ENCODE assay signal across 20 cellular contexts in the genomic region with DNA sequence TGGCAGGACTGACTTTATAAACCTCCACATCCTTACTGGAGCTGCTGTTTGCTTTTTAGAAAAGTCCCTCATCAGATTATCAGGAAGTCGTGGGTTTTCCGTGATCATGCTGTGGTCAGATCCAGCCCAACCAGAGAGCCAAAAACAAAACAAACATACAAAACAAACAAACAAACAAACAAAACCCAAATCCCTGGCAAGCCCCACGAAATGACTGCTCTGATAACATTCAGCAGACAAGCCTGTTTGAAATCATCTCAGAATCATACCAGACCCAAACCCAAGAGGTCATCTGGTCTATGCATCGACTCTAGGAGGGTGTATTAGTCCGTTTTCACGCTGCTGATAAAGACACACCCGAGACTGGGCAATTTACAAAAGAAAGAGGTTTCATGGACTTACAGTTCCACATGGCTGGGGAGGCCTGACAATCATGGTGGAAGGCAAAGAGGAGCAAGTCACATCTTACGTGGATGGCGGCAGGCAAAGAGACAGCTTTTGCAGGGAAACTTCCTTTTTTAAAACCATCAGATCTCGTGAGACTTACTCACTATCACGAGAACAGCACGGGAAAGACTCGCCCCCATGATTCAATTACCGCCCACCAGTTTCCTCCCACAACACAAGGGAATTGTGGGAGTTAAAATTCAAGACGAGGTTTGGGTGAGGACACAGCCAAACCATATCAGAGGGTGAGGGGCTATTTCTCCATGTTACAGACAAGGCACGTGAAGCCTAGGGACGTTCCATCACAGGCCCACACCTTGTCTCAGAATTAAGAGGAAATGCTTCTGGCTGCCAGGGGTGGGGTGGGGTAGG.
"Had no signal": no experiment of that assay in that cellular context is flagged by ENCODE, and none has a peak within 500 bp of the region (broad histone marks: within the 10 kb centered on the region; RNA-seq: fewer than 3 reads in every experiment).

No MANE protein-coding gene starts in this region.

- H3K27ac ChIP-seq: colonic mucosa, prostate gland, right atrium auricular region, tibial nerve, uterus had no signal

- H3K4me3 ChIP-seq: colonic mucosa, lung, prostate gland, right atrium auricular region, tibial nerve, uterus had no signal

- H3K4me1 ChIP-seq: colonic mucosa, prostate gland, right atrium auricular region, tibial nerve, uterus had no signal

- H3K9me3 ChIP-seq: colonic mucosa, prostate gland, right atrium auricular region, tibial nerve, uterus had no signal

- H3K9me3 Mint-ChIP-seq: brain; mesothelial cell of epicardium; neural crest cell; T-helper 1 cell treated with Interleukin-12 subunit alpha and Interleukin-12 subunit beta and Interleukin-4 antibody, amounts not matched to agents 30 μg/mL and 1 μg/mL, for 36 hours had no signal

- H3K36me3 Mint-ChIP-seq: brain, mesothelial cell of epicardium had no signal

- H3K4me3 Mint-ChIP-seq: brain; mesothelial cell of epicardium; neural crest cell; T-helper 1 cell treated with Interleukin-12 subunit alpha and Interleukin-12 subunit beta and Interleukin-4 antibody, amounts not matched to agents 30 μg/mL and 1 μg/mL, for 36 hours had no signal

- H3K27ac Mint-ChIP-seq: mesothelial cell of epicardium; T-helper 1 cell treated with Interleukin-12 subunit alpha and Interleukin-12 subunit beta and Interleukin-4 antibody, amounts not matched to agents 30 μg/mL and 1 μg/mL, for 36 hours had no signal

- H3K36me3 ChIP-seq: colonic mucosa, prostate gland, right atrium auricular region, tibial nerve, uterus had no signal

- DNase-seq: activated CD4-positive, alpha-beta T cell treated with anti-CD3 and anti-CD28 coated beads, Interleukin-2, amount 50 U/mL, for 1 hour; activated naive CD4-positive, alpha-beta T cell; central memory CD4-positive, alpha-beta T cell; colonic mucosa; foreskin melanocyte; glutamatergic neuron; hippocampal formation; islet precursor cell; stimulated activated CD4-positive, alpha-beta T cell treated with anti-CD3 and anti-CD28 coated beads, Interleukin-2, amount 100 ng/mL, for 24 hours; stimulated activated naive CD8-positive, alpha-beta T cell treated with anti-CD3 and anti-CD28 coated beads, Interleukin-15, Interleukin-2, amounts not matched to agents 100 U/mL and 50 U/mL, for 24 hours; substantia nigra; uterus had no signal

- H3K27me3 ChIP-seq: colonic mucosa, right atrium auricular region, tibial nerve, uterus had no signal
